In the genomic region with DNA sequence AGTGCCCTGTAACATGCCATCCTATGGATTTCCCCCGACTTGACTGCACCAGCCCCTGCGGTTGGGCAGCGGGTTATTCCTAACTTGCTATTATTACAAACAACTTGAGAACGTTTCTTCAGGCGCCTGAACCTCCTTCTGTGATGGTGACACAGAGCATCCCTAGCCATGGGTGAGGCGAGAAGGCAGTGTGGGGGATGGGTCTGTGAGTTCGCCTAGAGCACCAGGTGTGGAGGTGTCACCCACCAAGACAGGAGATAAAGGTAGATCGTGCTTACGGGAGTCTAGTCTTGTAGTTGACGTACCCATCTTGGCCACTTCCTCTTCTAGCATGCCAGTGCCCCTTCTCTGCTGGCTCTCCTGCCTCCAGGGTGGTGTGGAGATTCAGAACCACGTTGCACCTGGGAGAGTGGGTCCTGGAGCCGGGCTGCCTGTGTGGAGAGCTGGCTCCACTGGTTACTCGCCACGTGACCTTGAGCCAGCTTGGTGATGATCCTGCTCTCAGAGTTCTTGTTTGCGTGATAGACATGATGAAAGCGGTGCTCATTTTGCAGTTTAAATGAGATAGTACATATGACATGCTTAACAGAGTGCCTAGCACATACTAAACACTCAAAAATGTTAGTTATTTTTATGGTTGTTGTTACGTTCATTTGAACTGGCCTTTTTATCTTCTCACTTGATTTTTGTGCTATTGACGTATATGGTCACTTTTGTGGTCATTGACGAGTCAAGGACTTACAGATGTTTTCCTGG, we compare ENCODE assay signal across 32 cellular contexts. TPM values are rescaled to one million over a fixed set of nuclear protein-coding genes. Genes with fewer than 3 reads are reported as not detected.
A peak's percentile ranks its signal among the peaks of the same experiment; 100 is the strongest.
DNase-seq lines count a peak whose midpoint lies in the region; ATAC-seq, FAIRE-seq and TF ChIP-seq lines count a peak whose summit lies in the region.
"Had no signal": no experiment of that assay in that cellular context is flagged by ENCODE, and none has a peak within 500 bp of the region (broad histone marks: within the 10 kb centered on the region; RNA-seq: fewer than 3 reads in every experiment).

No MANE protein-coding gene starts in this region.

- H3K27me3 Mint-ChIP-seq in stimulated activated memory B cell treated with anti-CD40 and anti-IgM and Interleukin-4, amounts not matched to agents 10 μg/mL and 1 μg/mL and 100 μg/mL, for 72 hours: no peaks in the 10 kb centered on the region
- H3K27me3 Mint-ChIP-seq: activated CD8-positive, alpha-beta T cell treated with anti-CD3 and anti-CD28 coated beads for 36 hours; activated naive CD8-positive, alpha-beta T cell treated with anti-CD3 and anti-CD28 coated beads, Interleukin-2, amount 50 U/mL, for 24 hours; natural killer cell treated with Interleukin-12 subunit alpha and Interleukin-12 subunit beta and Interleukin-15 and Interleukin-18, amount 100 ng/mL, for 72 hours had no signal

- DNase-seq in bronchial epithelial cell (ENCODE audit: low read depth) (no peak), lower lobe of right lung (no peak), A673 (ENCODE audit: low spot score) (no peak), dedifferentiated amniotic fluid mesenchymal stem cell (ENCODE audit: extremely low spot score) (no peak)
- DNase-seq: activated CD4-positive, alpha-beta T cell treated with anti-CD3 and anti-CD28 coated beads for 1 hour; activated CD8-positive, alpha-beta T cell treated with anti-CD3 and anti-CD28 coated beads for 36 hours; activated gamma-delta T cell treated with Interleukin-2 at 50 U/mL for 16 hours; activated naive CD8-positive, alpha-beta T cell treated with anti-CD3 and anti-CD28 coated beads, Interleukin-2, amount 50 U/mL, for 24 hours; caudate nucleus; COR-L47; dermis blood vessel endothelial cell; DMS79; foreskin melanocyte; GDM1; GOT3; heart right ventricle; kidney glomerular epithelial cell; NCI-H1048; NCI-H446 treated with DMSO at 0.1 percent for 48 hours; Right ventricle myocardium superior; stomach had no signal

- H3K4me3 Mint-ChIP-seq in stimulated activated memory B cell treated with anti-CD40 and anti-IgM and Interleukin-4, amounts not matched to agents 10 μg/mL and 1 μg/mL and 100 μg/mL, for 72 hours: no peak overlapping the region
- H3K4me3 Mint-ChIP-seq: activated CD8-positive, alpha-beta T cell treated with anti-CD3 and anti-CD28 coated beads for 36 hours; activated naive CD8-positive, alpha-beta T cell treated with anti-CD3 and anti-CD28 coated beads, Interleukin-2, amount 50 U/mL, for 24 hours; natural killer cell treated with Interleukin-12 subunit alpha and Interleukin-12 subunit beta and Interleukin-15 and Interleukin-18, amount 100 ng/mL, for 72 hours; T-helper 2 cell treated with Interferon-gamma antibody and Interleukin-4, amounts not matched to agents 5 μg/mL and 100 μg/mL, for 36 hours had no signal

- H3K27ac ChIP-seq in HEK293 (ENCODE audit: extremely low read depth, low read depth, low read length) (no peak overlapping the region), lower lobe of right lung (peak overlapping the region; percentile 83), A673 (ENCODE audit: low read depth, low read length, poor library complexity, severe bottlenecking) (no peak overlapping the region)
- H3K27ac ChIP-seq: BLaER1 treated with 17β-estradiol and CSF1 and Interleukin-3, amounts not matched to agents 10 nM and 100 nM; heart right ventricle; stomach had no signal

- peaks cover 69% of the 10 kb centered on the region for H3K4me1 Mint-ChIP-seq in stimulated activated memory B cell treated with anti-CD40 and anti-IgM and Interleukin-4, amounts not matched to agents 10 μg/mL and 1 μg/mL and 100 μg/mL, for 72 hours

- H3K27me3 ChIP-seq in bronchial epithelial cell (ENCODE audit: control insufficient read depth, insufficient read depth, low read length): no peaks in the 10 kb centered on the region
- H3K27me3 ChIP-seq in lower lobe of right lung (ENCODE audit: low read depth): no peaks in the 10 kb centered on the region
- H3K27me3 ChIP-seq in A673 (replicated peaks; ENCODE audit: insufficient read depth, low read depth, low read length, poor library complexity): no peaks in the 10 kb centered on the region
- H3K27me3 ChIP-seq: BLaER1 treated with 17β-estradiol and CSF1 and Interleukin-3, amounts not matched to agents 10 nM and 100 nM; heart right ventricle; stomach had no signal

- H3K27ac Mint-ChIP-seq in stimulated activated memory B cell treated with anti-CD40 and anti-IgM and Interleukin-4, amounts not matched to agents 10 μg/mL and 1 μg/mL and 100 μg/mL, for 72 hours: peak overlapping the region; percentile 17
- H3K27ac Mint-ChIP-seq: activated CD8-positive, alpha-beta T cell treated with anti-CD3 and anti-CD28 coated beads for 36 hours; activated naive CD8-positive, alpha-beta T cell treated with anti-CD3 and anti-CD28 coated beads, Interleukin-2, amount 50 U/mL, for 24 hours; T-helper 2 cell treated with Interferon-gamma antibody and Interleukin-4, amounts not matched to agents 5 μg/mL and 100 μg/mL, for 36 hours had no signal

- peaks cover 0 to 59% of the 10 kb centered on the region in 2 experiments; a peak in 2 of 3 replicates for H3K36me3 ChIP-seq in HEK293 (ENCODE audit: control insufficient read depth in 2 of 2, insufficient read depth in 1 of 2, low read length in 2 of 2)
- peaks cover 15% of the 10 kb centered on the region for H3K36me3 ChIP-seq in bronchial epithelial cell (ENCODE audit: control insufficient read depth, insufficient read depth, low read length)
- peaks cover 72% of the 10 kb centered on the region for H3K36me3 ChIP-seq in lower lobe of right lung
- peaks cover 7% of the 10 kb centered on the region for H3K36me3 ChIP-seq in A673 (ENCODE audit: insufficient read depth, low read length, poor library complexity, severe bottlenecking)

- peak; percentile 91 for FAIRE-seq in bronchial epithelial cell (lab: Jason Lieb, UNC)
- FAIRE-seq: astrocyte, K562 had no signal

- intact Hi-C loops in lower lobe of right lung (cut with DNase I): no loop called here
- intact Hi-C loops in A673 (cut with micrococcal nuclease; ENCODE audit: unreplicated experiment): loop anchor here (10.0 kb wide), 1 partner anchor 235 kb away; no protein-coding TSS in a partner anchor

- TF ChIP-seq CTCF in HEK293 (tag by site-specific recombination; IDR thresholded peaks at IDR 0.05) (no peak), bronchial epithelial cell (IDR thresholded peaks at IDR 0.05; ENCODE audit: insufficient read depth, low read length, severe bottlenecking) (no peak), lower lobe of right lung (IDR thresholded peaks at IDR 0.05) (no peak), A673 (conservative IDR thresholded peaks at IDR 0.05; ENCODE audit: low read depth, low read length) (no peak)

- H3K4me1 ChIP-seq in HEK293 (ENCODE audit: control insufficient read depth, insufficient read depth, low read length) (0 out of 2 replicates have a peak, but pooled peaks cover 2% of the 10 kb centered on the region), lower lobe of right lung (peaks cover 32% of the 10 kb centered on the region), A673 (ENCODE audit: insufficient read depth, low read length, poor library complexity, severe bottlenecking) (no peaks in the 10 kb centered on the region)

- H3K9me3 ChIP-seq in HEK293 (ENCODE audit: control insufficient read depth, insufficient read depth, low read depth, low read length) (no peaks in the 10 kb centered on the region), lower lobe of right lung (no peaks in the 10 kb centered on the region), A673 (ENCODE audit: low read depth, low read length, poor library complexity, severe bottlenecking) (no peaks in the 10 kb centered on the region)
- H3K9me3 ChIP-seq: BLaER1 treated with 17β-estradiol and CSF1 and Interleukin-3, amounts not matched to agents 10 nM and 100 nM; heart right ventricle; stomach had no signal

- no TSS peak for BruUV-seq in A673 (replicated peaks; lab: Mats Ljungman, UMichigan)

- no peaks in the 10 kb centered on the region for H3K9me3 Mint-ChIP-seq in stimulated activated memory B cell treated with anti-CD40 and anti-IgM and Interleukin-4, amounts not matched to agents 10 μg/mL and 1 μg/mL and 100 μg/mL, for 72 hours
- H3K9me3 Mint-ChIP-seq: activated CD8-positive, alpha-beta T cell treated with anti-CD3 and anti-CD28 coated beads for 36 hours; activated naive CD8-positive, alpha-beta T cell treated with anti-CD3 and anti-CD28 coated beads, Interleukin-2, amount 50 U/mL, for 24 hours; natural killer cell treated with Interleukin-12 subunit alpha and Interleukin-12 subunit beta and Interleukin-15 and Interleukin-18, amount 100 ng/mL, for 72 hours; T-helper 2 cell treated with Interferon-gamma antibody and Interleukin-4, amounts not matched to agents 5 μg/mL and 100 μg/mL, for 36 hours had no signal

- CTCF ChIA-PET in HEK293 (lab: Yijun Ruan, JAX): interaction anchor here (0.7 to 8.5 kb wide), 7 partner anchors 9 to 398 kb away, joined by 3 to 223 read pairs (median 6); partner anchors contain the start of gene TBC1D22A
- CTCF ChIA-PET in A673 (lab: Charles Lee): no interaction called here

- POLR2A ChIA-PET in HEK293 (lab: Yijun Ruan, JAX): no interaction called here
- POLR2A ChIA-PET in A673 (lab: Charles Lee; ENCODE audit: low non-redundant PET): no interaction called here

- no peak for ATAC-seq in lower lobe of right lung
- ATAC-seq in stimulated activated memory B cell treated with anti-CD40 and anti-IgM and Interleukin-4, amounts not matched to agents 10 μg/mL and 1 μg/mL and 100 μg/mL, for 72 hours: no peak
- ATAC-seq in GM19455 (IDR thresholded peaks at IDR 0.05; ENCODE audit: unreplicated experiment): no peak
- ATAC-seq: activated CD8-positive, alpha-beta T cell treated with anti-CD3 and anti-CD28 coated beads for 36 hours; activated naive CD8-positive, alpha-beta T cell treated with anti-CD3 and anti-CD28 coated beads, Interleukin-2, amount 50 U/mL, for 24 hours; heart right ventricle; K562; natural killer cell treated with Interleukin-12 subunit alpha and Interleukin-12 subunit beta and Interleukin-15 and Interleukin-18, amount 100 ng/mL, for 72 hours; Panc1; SK-N-SH treated with all-trans-retinoic acid at 6 μM for 48 hours had no signal

- H3K4me3 ChIP-seq in HEK293 (ENCODE audit: low read depth, low read length): no peak overlapping the region
- no peak overlapping the region for H3K4me3 ChIP-seq in bronchial epithelial cell (ENCODE audit: low read depth, low read length)
- H3K4me3 ChIP-seq in lower lobe of right lung: no peak overlapping the region
- no peak overlapping the region for H3K4me3 ChIP-seq in A673 (ENCODE audit: low read depth, low read length, poor library complexity, severe bottlenecking)
- H3K4me3 ChIP-seq: BLaER1 treated with 17β-estradiol and CSF1 and Interleukin-3, amounts not matched to agents 10 nM and 100 nM; heart right ventricle; K562; lung; stomach had no signal

- peaks cover 62% of the 10 kb centered on the region for H3K36me3 Mint-ChIP-seq in stimulated activated memory B cell treated with anti-CD40 and anti-IgM and Interleukin-4, amounts not matched to agents 10 μg/mL and 1 μg/mL and 100 μg/mL, for 72 hours

TF ChIP-seq in HEK293, 187 proteins besides CTCF, POLR2A, EP300 and RAD21:
- TF ChIP-seq ZNF664 (tag by site-specific recombination; IDR thresholded peaks at IDR 0.05) (peak; percentile 97), ZNF777 (tag by site-specific recombination; IDR thresholded peaks at IDR 0.05; ENCODE audit: borderline replicate concordance) (no peak)

RNA-seq across cellular contexts. Expression of gene TBC1D22A, which starts 37.8 kb away (rescaled TPM):
- total RNA-seq in bronchial epithelial cell (10.0 and 14.8 TPM in 2 replicates), lower lobe of right lung (34.1 TPM), A673 (2021) (22.5 and 23.5 TPM in 2 replicates)
